Comparison of ENCODE assay signal across 1 cellular context in genomic region chr16:89599451-89599858, GRCh38.
TF ChIP-seq lines count a peak whose summit lies in the region.

No MANE protein-coding gene starts in this region.

TF ChIP-seq in HEK293, 187 proteins besides CTCF, POLR2A, EP300 and RAD21 (continued from another document):
- TF ChIP-seq PRDM4 (tag by site-specific recombination; IDR thresholded peaks at IDR 0.05) (no peak), MYNN (tag by site-specific recombination; IDR thresholded peaks at IDR 0.05; ENCODE audit: borderline replicate concordance) (no peak), ZNF202 (tag by site-specific recombination; IDR thresholded peaks at IDR 0.05; ENCODE audit: borderline replicate concordance) (no peak), ZNF138 (tag by site-specific recombination; IDR thresholded peaks at IDR 0.05; ENCODE audit: borderline replicate concordance) (no peak), ZBTB11 (tag by site-specific recombination; conservative IDR thresholded peaks at IDR 0.05; ENCODE audit: low read depth) (no peak), ZNF792 (tag by site-specific recombination; IDR thresholded peaks at IDR 0.05) (no peak), ZNF670 (tag by site-specific recombination; IDR thresholded peaks at IDR 0.05; ENCODE audit: low read depth) (no peak), ZNF660 (tag by site-specific recombination; IDR thresholded peaks at IDR 0.05) (no peak), ZNF600 (tag by site-specific recombination; IDR thresholded peaks at IDR 0.05) (no peak), MZF1 (tag by site-specific recombination; IDR thresholded peaks at IDR 0.05; ENCODE audit: borderline replicate concordance) (no peak), ZNF341 (tag by site-specific recombination; IDR thresholded peaks at IDR 0.05; ENCODE audit: low read depth) (peak; percentile 87), KLF1 (tag by site-specific recombination; IDR thresholded peaks at IDR 0.05) (peak; percentile 91), ZNF549 (tag by site-specific recombination; IDR thresholded peaks at IDR 0.05) (no peak), PRDM1 (tag by site-specific recombination; IDR thresholded peaks at IDR 0.05) (no peak), ZNF529 (tag by site-specific recombination; IDR thresholded peaks at IDR 0.05; ENCODE audit: insufficient replicate concordance) (no peak), ZIC2 (tag by site-specific recombination; IDR thresholded peaks at IDR 0.05) (peak; percentile 44; the same call in 1 of the 2 replicates), KLF17 (tag by site-specific recombination; IDR thresholded peaks at IDR 0.05) (peak; percentile 72), ZEB2 (tag by site-specific recombination; IDR thresholded peaks at IDR 0.05) (0 out of 2 replicates have a peak, but pooled peaks have one; percentile 18), SP7 (tag by site-specific recombination; IDR thresholded peaks at IDR 0.05) (no peak), EGR2 (tag by site-specific recombination; IDR thresholded peaks at IDR 0.05; ENCODE audit: low read depth) (no peak), ZNF621 (tag by site-specific recombination; IDR thresholded peaks at IDR 0.05) (no peak), KLF7 (tag by site-specific recombination; IDR thresholded peaks at IDR 0.05; ENCODE audit: borderline replicate concordance) (no peak), ZNF335 (tag by site-specific recombination; conservative IDR thresholded peaks at IDR 0.05) (no peak), ZNF416 (tag by site-specific recombination; IDR thresholded peaks at IDR 0.05) (no peak), GLI4 (tag by site-specific recombination; IDR thresholded peaks at IDR 0.05) (no peak)
